In genomic region chr15:34754674-34755418, GRCh38 we compare ENCODE assay signal across 10 cellular contexts. TPM values are rescaled to one million over a fixed set of nuclear protein-coding genes. Genes with fewer than 3 reads are reported as not detected.
A peak's percentile ranks its signal among the peaks of the same experiment; 100 is the strongest.
DNase-seq lines count a peak whose midpoint lies in the region; ATAC-seq and TF ChIP-seq lines count a peak whose summit lies in the region.
"Had no signal": no experiment of that assay in that cellular context is flagged by ENCODE, and none has a peak within 500 bp of the region (broad histone marks: within the 10 kb centered on the region; RNA-seq: fewer than 3 reads in every experiment).

Gene GJD2 (minus strand): TSS chr15:34754998. CDS start chr15:34754488, 510 bp downstream.

- H3K9ac ChIP-seq in NT2/D1 (ENCODE audit: insufficient read length, low read depth): peak within 1 kb of the TSS; percentile 56

- H3K9me3 ChIP-seq in NT2/D1 (ENCODE audit: insufficient read depth, low read length): no peaks in the 10 kb centered on the region
- no peaks in the 10 kb centered on the region for H3K9me3 ChIP-seq in right atrium auricular region

- H3K4me3 ChIP-seq in NT2/D1 (ENCODE audit: insufficient read length, low read depth) (peak within 1 kb of the TSS; percentile 40), right atrium auricular region (peak within 1 kb of the TSS; percentile 53), retinal pigment epithelial cell (ENCODE audit: low read length) (peak within 1 kb of the TSS; percentile 43)

- no peaks in the 10 kb centered on the region for H3K4me1 ChIP-seq in NT2/D1 (ENCODE audit: insufficient read depth, insufficient read length)
- peaks cover 0 to 14% of the 10 kb centered on the region in 2 donors for H3K4me1 ChIP-seq in right atrium auricular region

- TF ChIP-seq CTCF in right atrium auricular region (IDR thresholded peaks at IDR 0.05): no peak
- no peak for TF ChIP-seq CTCF in retinal pigment epithelial cell (conservative IDR thresholded peaks at IDR 0.05; ENCODE audit: low read depth, low read length)

- H3K27ac ChIP-seq in right atrium auricular region: peak within 1 kb of the TSS in 1 of 2 donors; percentile 72

- no peak for ATAC-seq in GM21381 (IDR thresholded peaks at IDR 0.05; ENCODE audit: unreplicated experiment)
- no peak for ATAC-seq in GM21619 (IDR thresholded peaks at IDR 0.05; ENCODE audit: unreplicated experiment)

- DNase-seq in DMS53 (lab: John Stamatoyannopoulos, UW): peak; percentile 68
- DNase-seq in DMS53 treated with DMSO at 0.1 percent for 48 hours (lab: John Stamatoyannopoulos, UW; ENCODE audit: unreplicated experiment): no peak
- DNase-seq in NT2/D1 (ENCODE audit: low read depth, low spot score): no peak
- no peak for DNase-seq in right atrium auricular region (ENCODE audit: low spot score)
- DNase-seq in retinal pigment epithelial cell (ENCODE audit: low read depth): peak; percentile 5
- no peak for DNase-seq in foreskin melanocyte
- DNase-seq: NCI-H446 had no signal

- H3K36me3 ChIP-seq in NT2/D1 (ENCODE audit: insufficient read depth, insufficient read length, low read length): no peaks in the 10 kb centered on the region
- H3K36me3 ChIP-seq in right atrium auricular region: no peaks in the 10 kb centered on the region

- H3K27me3 ChIP-seq in NT2/D1 (ENCODE audit: insufficient read depth, insufficient read length) (peaks cover 57% of the 10 kb centered on the region), right atrium auricular region (peaks cover 0 to 6% of the 10 kb centered on the region in 2 donors)

RNA-seq across cellular contexts. Expression of gene GJD2, which starts in this region (rescaled TPM):
- total RNA-seq in right atrium auricular region: 10 to 100 TPM; 13.6 to 42.3 TPM
- total RNA-seq: skeletal muscle tissue had no signal

Comparison
In these comparisons a context has a peak if more than half of its experiments do, and no peak if none do; other contexts are left out.
1. DNase-seq: peak in DMS53 (single experiment) and retinal pigment epithelial cell (single experiment); none in DMS53 treated with DMSO at 0.1 percent for 48 hours (single experiment), NT2/D1 (single experiment), right atrium auricular region (single experiment) and foreskin melanocyte (single experiment).
2. Peak in every context shown above with its lines, with median percentiles within 50 percentile points of each other: H3K4me3 ChIP-seq.